In the genomic region with DNA sequence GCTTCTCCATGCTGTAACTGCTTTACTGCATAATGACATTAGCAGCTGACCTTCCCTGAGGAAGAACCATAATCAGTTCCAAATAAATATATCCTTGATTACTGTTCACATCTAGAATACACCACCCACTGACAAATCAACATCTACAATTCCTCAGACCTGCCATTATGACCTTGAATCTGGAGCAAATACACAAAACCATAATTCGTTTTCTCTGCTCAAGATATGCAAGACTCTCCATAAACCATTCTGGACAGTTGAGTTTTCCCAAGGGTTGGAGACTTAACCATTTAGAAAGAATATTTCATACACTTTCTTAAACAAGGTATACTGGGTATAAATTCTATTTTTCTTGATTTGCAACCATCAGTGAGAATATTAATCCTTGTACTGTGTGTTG, we compare ENCODE assay signal across 31 cellular contexts.
"Had no signal": no experiment of that assay in that cellular context is flagged by ENCODE, and none has a peak within 500 bp of the region (broad histone marks: within the 10 kb centered on the region; RNA-seq: fewer than 3 reads in every experiment).

No MANE protein-coding gene starts in this region.

- ATAC-seq: esophagus mucosa; gastrocnemius medialis; left lobe of liver; mucosa of descending colon; naive thymus-derived CD8-positive, alpha-beta T cell; sciatic nerve; stimulated activated effector memory CD8-positive, alpha-beta T cell treated with anti-CD3 and anti-CD28 coated beads, Interleukin-12 subunit alpha, Interleukin-12 subunit beta, amount 100 ng/mL, for 72 hours; stimulated activated naive CD8-positive, alpha-beta T cell treated with anti-CD3 and anti-CD28 coated beads, Interleukin-15, Interleukin-2, amounts not matched to agents 100 U/mL and 50 U/mL, for 24 hours had no signal

- H3K9me3 Mint-ChIP-seq: dendritic cell treated with granulocyte-macrophage colony-stimulating factor and Interleukin-4, amounts not matched to agents 40 ng/mL and 50 ng/mL, for 4 days; naive thymus-derived CD8-positive, alpha-beta T cell; stimulated activated effector memory CD8-positive, alpha-beta T cell treated with anti-CD3 and anti-CD28 coated beads, Interleukin-12 subunit alpha, Interleukin-12 subunit beta, amount 100 ng/mL, for 72 hours; type B pancreatic cell had no signal

- H3K27ac Mint-ChIP-seq: endodermal cell; mesothelial cell of epicardium; nephron progenitor cell; stimulated activated effector memory CD8-positive, alpha-beta T cell treated with anti-CD3 and anti-CD28 coated beads, Interleukin-12 subunit alpha, Interleukin-12 subunit beta, amount 100 ng/mL, for 72 hours; type B pancreatic cell had no signal

- H3K79me2 ChIP-seq: hepatocyte had no signal

- H3K9me3 ChIP-seq: colonic mucosa, gastrocnemius medialis, mucosa of descending colon, prostate gland, right atrium auricular region, testis, tibial artery had no signal

- DNase-seq: colonic mucosa; effector CD8-positive, alpha-beta T cell; endodermal cell; foreskin fibroblast; gastrocnemius medialis; head of caudate nucleus; kidney; mesenchymal stem cell; mucosa of descending colon; naive thymus-derived CD8-positive, alpha-beta T cell; nephron progenitor cell; nucleus accumbens; stimulated activated CD4-positive, alpha-beta T cell treated with anti-CD3 and anti-CD28 coated beads, Interleukin-12 subunit alpha, Interleukin-12 subunit beta, amount 100 ng/mL, for 4 hours; stimulated activated CD4-positive, alpha-beta T cell treated with anti-CD3 and anti-CD28 coated beads, Interleukin-1b, Interleukin-23, amount 100 ng/mL, for 48 hours; stimulated activated CD4-positive, alpha-beta T cell treated with anti-CD3 and anti-CD28 coated beads, Interleukin-4, amount 100 ng/mL, for 1 hour; stimulated activated naive CD8-positive, alpha-beta T cell treated with anti-CD3 and anti-CD28 coated beads, Interleukin-15, Interleukin-2, amounts not matched to agents 100 U/mL and 50 U/mL, for 24 hours; substantia nigra; testis; tibial artery had no signal

- FAIRE-seq: kidney had no signal

- H3K4me1 Mint-ChIP-seq: mesothelial cell of epicardium, nephron progenitor cell had no signal

- H3K4me1 ChIP-seq: colonic mucosa, prostate gland, testis had no signal

- H3K27me3 Mint-ChIP-seq: dendritic cell treated with granulocyte-macrophage colony-stimulating factor and Interleukin-4, amounts not matched to agents 40 ng/mL and 50 ng/mL, for 4 days; naive thymus-derived CD8-positive, alpha-beta T cell; type B pancreatic cell had no signal

- H3K27me3 ChIP-seq: colonic mucosa, gastrocnemius medialis, hepatocyte, right atrium auricular region, testis, tibial artery had no signal

- H3K4me3 Mint-ChIP-seq: dendritic cell treated with granulocyte-macrophage colony-stimulating factor and Interleukin-4, amounts not matched to agents 40 ng/mL and 50 ng/mL, for 4 days; endodermal cell; mesothelial cell of epicardium; nephron progenitor cell; stimulated activated effector memory CD8-positive, alpha-beta T cell treated with anti-CD3 and anti-CD28 coated beads, Interleukin-12 subunit alpha, Interleukin-12 subunit beta, amount 100 ng/mL, for 72 hours; type B pancreatic cell had no signal

- H3K27ac ChIP-seq: colonic mucosa, epithelial cell of prostate, hepatocyte, prostate gland, testis, tibial artery had no signal

- H2AFZ ChIP-seq: hepatocyte had no signal

- H3K4me2 ChIP-seq: hepatocyte, smooth muscle cell had no signal

- H3K4me3 ChIP-seq: colonic mucosa, gastrocnemius medialis, hepatocyte, mucosa of descending colon, prostate gland, right atrium auricular region, smooth muscle cell, testis, tibial artery had no signal

- H3K36me3 ChIP-seq: colonic mucosa, gastrocnemius medialis, prostate gland, right atrium auricular region, tibial artery had no signal

- H3K36me3 Mint-ChIP-seq: naive thymus-derived CD8-positive, alpha-beta T cell; stimulated activated effector memory CD8-positive, alpha-beta T cell treated with anti-CD3 and anti-CD28 coated beads, Interleukin-12 subunit alpha, Interleukin-12 subunit beta, amount 100 ng/mL, for 72 hours; type B pancreatic cell had no signal
